15 cellular contexts compared by ENCODE assay signal in the genomic region with DNA sequence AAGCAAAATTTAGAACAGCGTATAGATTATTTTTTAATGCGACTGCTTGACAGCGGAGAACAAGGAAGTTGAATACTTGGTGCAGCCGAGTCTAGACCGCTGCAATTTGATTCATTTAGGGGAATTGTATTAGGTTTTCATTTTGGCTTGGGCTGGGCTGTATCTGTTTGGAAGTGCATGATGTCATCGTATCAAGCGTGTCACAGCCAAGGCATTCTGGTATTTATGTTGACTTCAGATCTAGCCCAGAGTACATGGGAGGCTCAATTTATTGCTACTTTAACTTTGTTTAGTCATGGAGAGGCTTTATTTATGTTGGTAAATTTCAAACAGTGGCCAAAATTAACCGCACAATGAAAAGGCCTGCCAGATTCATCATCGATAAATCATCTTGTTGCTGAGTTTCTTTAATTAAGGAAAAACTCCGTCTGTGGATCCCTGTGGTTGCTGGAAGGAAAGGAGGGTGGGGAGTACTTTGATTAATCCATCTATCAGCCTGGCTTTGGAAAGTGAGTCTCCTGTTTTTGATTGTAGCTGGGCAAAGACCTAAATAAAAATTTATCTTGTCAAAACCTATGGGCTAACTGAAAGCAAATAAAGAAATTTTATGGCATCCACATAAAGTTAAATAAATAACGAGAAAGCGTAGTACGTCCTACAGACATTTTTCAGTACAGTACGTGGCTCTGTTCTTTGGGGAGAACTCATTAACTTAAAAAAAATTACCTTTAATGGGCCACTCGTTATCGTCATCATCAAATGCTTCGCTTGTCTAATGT.
A peak's percentile ranks its signal among the peaks of the same experiment; 100 is the strongest.
DNase-seq lines count a peak whose midpoint lies in the region; ATAC-seq and TF ChIP-seq lines count a peak whose summit lies in the region.
"Had no signal": no experiment of that assay in that cellular context is flagged by ENCODE, and none has a peak within 500 bp of the region (broad histone marks: within the 10 kb centered on the region; RNA-seq: fewer than 3 reads in every experiment).

No MANE protein-coding gene starts in this region.

- peaks cover 8% of the 10 kb centered on the region for H3K4me1 ChIP-seq in colonic mucosa
- H3K4me1 ChIP-seq in upper lobe of right lung, result no peaks in the 10 kb centered on the region
- H3K4me1 ChIP-seq: upper lobe of left lung had no signal

- peak overlapping the region; percentile 28 for H3K27ac ChIP-seq in colonic mucosa
- H3K27ac ChIP-seq in upper lobe of right lung, result no peak overlapping the region
- H3K27ac ChIP-seq: C4-2B, upper lobe of left lung had no signal

- peaks cover 11% of the 10 kb centered on the region for H3K36me3 Mint-ChIP-seq in nephron (ENCODE audit: low read depth)
- H3K36me3 Mint-ChIP-seq: IgD-negative memory B cell; naive thymus-derived CD4-positive, alpha-beta T cell had no signal

- H3K9ac ChIP-seq in colonic mucosa (ENCODE audit: low read depth in 2 of 2, low read length in 2 of 2), result no peak overlapping the region

- H3K27ac Mint-ChIP-seq in nephron, result peak overlapping the region; percentile 71 to 92 (median 82)
- H3K27ac Mint-ChIP-seq: IgD-negative memory B cell; naive thymus-derived CD4-positive, alpha-beta T cell had no signal

- H3K9me3 Mint-ChIP-seq in nephron, result peaks cover 7% of the 10 kb centered on the region

- intact Hi-C loops in colonic mucosa (cut with DNase I) (no loop called here), upper lobe of right lung (cut with DNase I) (no loop called here)

- no peaks in the 10 kb centered on the region for H3K27me3 ChIP-seq in colonic mucosa
- no peaks in the 10 kb centered on the region for H3K27me3 ChIP-seq in upper lobe of right lung
- H3K27me3 ChIP-seq: upper lobe of left lung had no signal

- ATAC-seq in upper lobe of right lung, result no peak
- ATAC-seq: naive thymus-derived CD4-positive, alpha-beta T cell had no signal

- no peak overlapping the region for H3K4me3 ChIP-seq in LNCaP clone FGC (ENCODE audit: low read depth, low read length)
- H3K4me3 ChIP-seq in colonic mucosa, result no peak overlapping the region
- no peak overlapping the region for H3K4me3 ChIP-seq in upper lobe of right lung
- H3K4me3 ChIP-seq: upper lobe of left lung had no signal

- no peaks in the 10 kb centered on the region for H3K9me3 ChIP-seq in colonic mucosa
- no peaks in the 10 kb centered on the region for H3K9me3 ChIP-seq in upper lobe of right lung
- H3K9me3 ChIP-seq: upper lobe of left lung had no signal

- TF ChIP-seq CTCF in LNCaP clone FGC (IDR thresholded peaks at IDR 0.05; ENCODE audit: control insufficient read depth, extremely low read depth, insufficient read depth), result no peak
- TF ChIP-seq CTCF in colonic mucosa (IDR thresholded peaks at IDR 0.05), result no peak
- TF ChIP-seq CTCF in nephron (IDR thresholded peaks at IDR 0.05; ENCODE audit: unreplicated experiment in 3 of 3), result no peak
- TF ChIP-seq CTCF in upper lobe of right lung (IDR thresholded peaks at IDR 0.05), result no peak

- H3K27me3 Mint-ChIP-seq in nephron (ENCODE audit: low read depth), result peaks cover 22% of the 10 kb centered on the region

- peak overlapping the region; percentile 33 to 55 (median 53) for H3K4me3 Mint-ChIP-seq in nephron
- H3K4me3 Mint-ChIP-seq: IgD-negative memory B cell; naive thymus-derived CD4-positive, alpha-beta T cell had no signal

- DNase-seq in AG08396 (ENCODE audit: low spot score), result peak; percentile 78
- peak; percentile 13 for DNase-seq in LNCaP clone FGC (ENCODE audit: low read depth)
- DNase-seq in colonic mucosa, result no peak
- DNase-seq in activated gamma-delta T cell treated with Interleukin-2 at 50 U/mL for 16 hours, result no peak
- no peak for DNase-seq in upper lobe of right lung
- no peak for DNase-seq in DMS53 treated with DMSO at 0.1 percent for 48 hours (lab: John Stamatoyannopoulos, UW; ENCODE audit: unreplicated experiment)
- no peak for DNase-seq in NCI-H146 treated with DMSO at 0.1 percent for 48 hours (lab: John Stamatoyannopoulos, UW; ENCODE audit: unreplicated experiment)
- DNase-seq: activated T-cell treated with anti-CD3 and anti-CD28 coated beads for 4 hours; hippocampal formation; naive thymus-derived CD4-positive, alpha-beta T cell; NCI-H446 treated with DMSO at 0.1 percent for 48 hours; upper lobe of left lung had no signal

- H3K4me1 Mint-ChIP-seq in nephron, result peaks cover 55% of the 10 kb centered on the region
- H3K4me1 Mint-ChIP-seq: IgD-negative memory B cell had no signal

- no peaks in the 10 kb centered on the region for H3K36me3 ChIP-seq in colonic mucosa
- H3K36me3 ChIP-seq in upper lobe of right lung, result no peaks in the 10 kb centered on the region
- H3K36me3 ChIP-seq: upper lobe of left lung had no signal

Comparison
In these comparisons a context has a peak if more than half of its experiments do, and no peak if none do; other contexts are left out.
1. DNase-seq: peak in AG08396 (single experiment) and LNCaP clone FGC (single experiment); none in colonic mucosa (single experiment), activated gamma-delta T cell treated with Interleukin-2 at 50 U/mL for 16 hours (single experiment), upper lobe of right lung (single experiment), DMS53 treated with DMSO at 0.1 percent for 48 hours (single experiment) and NCI-H146 treated with DMSO at 0.1 percent for 48 hours (single experiment).